19 cellular contexts compared by ENCODE assay signal in the genomic region with DNA sequence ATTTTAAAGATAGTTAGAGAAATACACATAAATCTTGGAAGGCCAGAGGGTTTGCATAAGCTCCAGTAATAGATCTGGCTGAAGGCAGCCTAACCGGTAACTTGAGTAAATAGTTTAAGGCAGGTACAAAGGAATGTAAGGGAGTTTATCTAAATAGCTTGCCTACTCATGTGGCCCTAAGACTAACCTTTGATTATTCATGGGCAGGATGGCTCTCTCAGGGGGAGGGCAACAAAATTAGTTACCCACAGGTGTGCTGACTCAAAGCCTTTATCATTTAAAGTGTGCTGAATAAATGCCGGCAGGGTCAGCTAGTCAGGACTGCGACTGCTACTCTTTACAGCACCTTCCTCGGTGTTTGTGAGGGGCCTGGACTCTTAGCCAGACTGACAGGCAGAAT.
A peak's percentile ranks its signal among the peaks of the same experiment; 100 is the strongest.
DNase-seq lines count a peak whose midpoint lies in the region; ATAC-seq, FAIRE-seq and TF ChIP-seq lines count a peak whose summit lies in the region.
"Had no signal": no experiment of that assay in that cellular context is flagged by ENCODE, and none has a peak within 500 bp of the region (broad histone marks: within the 10 kb centered on the region; RNA-seq: fewer than 3 reads in every experiment).

No MANE protein-coding gene starts in this region.

- peak; percentile 52 for DNase-seq in NT2/D1 (ENCODE audit: low read depth, low spot score)
- peak; percentile 56 for DNase-seq in iPS DF 4.7 (ENCODE audit: extremely low read depth, low spot score)
- peak; percentile 34 for DNase-seq in kidney tubule cell (ENCODE audit: low spot score)
- no peak for DNase-seq in NCI-H2171 (lab: John Stamatoyannopoulos, UW)
- no peak for DNase-seq in coronary artery (ENCODE audit: low spot score)
- no peak for DNase-seq in small intestine
- DNase-seq: BE2C; Calu3; CD4-positive, alpha-beta T cell; DMS79; GM23248; NCI-H1105; NCI-H1694; NCI-H446; NK-92 treated with Interleukin-12 subunit alpha and Interleukin-12 subunit beta, amount 100 ng/mL, for 24 hours; OCI-M1; RPMI8226; SIG-M5 had no signal

- no peak overlapping the region for H3K27ac ChIP-seq in coronary artery
- H3K27ac ChIP-seq in small intestine (ENCODE audit: low read depth in 1 of 2, low read length in 1 of 2): no peak overlapping the region
- H3K27ac ChIP-seq: GM23248 had no signal

- H3K4me1 ChIP-seq in NT2/D1 (ENCODE audit: insufficient read depth, insufficient read length): no peaks in the 10 kb centered on the region
- no peaks in the 10 kb centered on the region for H3K4me1 ChIP-seq in small intestine (ENCODE audit: control insufficient read depth in 2 of 2, insufficient read depth in 1 of 2, low read depth in 1 of 2, low read length in 1 of 2)
- H3K4me1 ChIP-seq: BE2C had no signal

- ATAC-seq in HG03095 (IDR thresholded peaks at IDR 0.05; ENCODE audit: unreplicated experiment): no peak

- no peak overlapping the region for H3K9ac ChIP-seq in NT2/D1 (ENCODE audit: insufficient read length, low read depth)
- H3K9ac ChIP-seq: GM23248 had no signal

- H3K27me3 ChIP-seq in NT2/D1 (ENCODE audit: insufficient read depth, insufficient read length) (no peaks in the 10 kb centered on the region), small intestine (ENCODE audit: control insufficient read depth in 2 of 2, insufficient read depth in 2 of 2, low read length in 2 of 2) (no peaks in the 10 kb centered on the region)
- H3K27me3 ChIP-seq: BE2C had no signal

- WGBS in small intestine, 3 donors: 41 to 54% (median 47%) methylated on average over 4 of the region's 4 CpGs

- H3K9me3 ChIP-seq in NT2/D1 (ENCODE audit: insufficient read depth, low read length): peaks cover 15% of the 10 kb centered on the region; the same call in 1 of the 2 replicates
- no peaks in the 10 kb centered on the region for H3K9me3 ChIP-seq in small intestine (ENCODE audit: control insufficient read depth, low read depth)
- H3K9me3 ChIP-seq: BE2C had no signal

- no peak for FAIRE-seq in small intestine (lab: Jason Lieb, UNC)

- H3K36me3 ChIP-seq in NT2/D1 (ENCODE audit: insufficient read depth, insufficient read length, low read length) (no peaks in the 10 kb centered on the region), small intestine (ENCODE audit: control insufficient read depth in 2 of 2, insufficient read depth in 2 of 2, low read length in 2 of 2) (no peaks in the 10 kb centered on the region)
- H3K36me3 ChIP-seq: BE2C had no signal

- no peak overlapping the region for H3K4me3 ChIP-seq in NT2/D1 (ENCODE audit: insufficient read length, low read depth)
- H3K4me3 ChIP-seq in coronary artery: no peak overlapping the region
- H3K4me3 ChIP-seq in small intestine (ENCODE audit: low read depth in 1 of 2, low read length in 2 of 2): no peak overlapping the region
- H3K4me3 ChIP-seq: GM23248 had no signal

- TF ChIP-seq CTCF in coronary artery (IDR thresholded peaks at IDR 0.05): no peak

Comparison
In these comparisons a context has a peak if more than half of its experiments do, and no peak if none do; other contexts are left out.
1. DNase-seq: peak in NT2/D1 (single experiment), iPS DF 4.7 (single experiment) and kidney tubule cell (single experiment); none in NCI-H2171 (single experiment), coronary artery (single experiment) and small intestine (single experiment).